1 cellular context compared by ENCODE assay signal in genomic region chr18:48902023-48902855, GRCh38.
TF ChIP-seq lines count a peak whose summit lies in the region.

No MANE protein-coding gene starts in this region.

TF ChIP-seq in SK-N-SH, 30 proteins besides CTCF, POLR2A, EP300 and RAD21 (continued from another document):
- TF ChIP-seq, protein P1, sequence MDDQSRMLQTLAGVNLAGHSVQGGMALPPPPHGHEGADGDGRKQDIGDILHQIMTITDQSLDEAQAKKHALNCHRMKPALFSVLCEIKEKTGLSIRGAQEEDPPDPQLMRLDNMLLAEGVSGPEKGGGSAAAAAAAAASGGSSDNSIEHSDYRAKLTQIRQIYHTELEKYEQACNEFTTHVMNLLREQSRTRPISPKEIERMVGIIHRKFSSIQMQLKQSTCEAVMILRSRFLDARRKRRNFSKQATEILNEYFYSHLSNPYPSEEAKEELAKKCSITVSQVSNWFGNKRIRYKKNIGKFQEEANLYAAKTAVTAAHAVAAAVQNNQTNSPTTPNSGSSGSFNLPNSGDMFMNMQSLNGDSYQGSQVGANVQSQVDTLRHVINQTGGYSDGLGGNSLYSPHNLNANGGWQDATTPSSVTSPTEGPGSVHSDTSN (IDR thresholded peaks at IDR 0.05) = peak; percentile 72
- TF ChIP-seq CHD2 (IDR thresholded peaks at IDR 0.05; ENCODE audit: low read length, partially characterized antibody) (no peak), JUND (IDR thresholded peaks at IDR 0.05) (peak; percentile 88), MEF2A (IDR thresholded peaks at IDR 0.05; ENCODE audit: borderline replicate concordance, low read depth) (no peak; the same call in 1 of the 2 replicates), SMC3 (IDR thresholded peaks at IDR 0.05; ENCODE audit: low read depth, low read length) (no peak), FOSL2 (IDR thresholded peaks at IDR 0.05; ENCODE audit: borderline replicate concordance, low read depth) (peak; percentile 93), NRF1 (IDR thresholded peaks at IDR 0.05; ENCODE audit: low read depth, low read length) (no peak), FOXM1 (IDR thresholded peaks at IDR 0.05; ENCODE audit: low read depth) (0 out of 2 replicates have a peak, but pooled peaks have one; percentile 26), ELF1 (IDR thresholded peaks at IDR 0.05) (no peak; the same call in 1 of the 2 replicates), ZBTB33 (IDR thresholded peaks at IDR 0.05; ENCODE audit: borderline replicate concordance, low read depth) (peak; percentile 75; the same call in 1 of the 2 replicates), GATA2 (CRISPR knock-in tag; IDR thresholded peaks at IDR 0.05) (no peak), SIN3A (IDR thresholded peaks at IDR 0.05; ENCODE audit: borderline replicate concordance, low read depth, low read length) (peak; percentile 56; the same call in 1 of the 2 replicates), TEAD4 (IDR thresholded peaks at IDR 0.05; ENCODE audit: borderline replicate concordance, insufficient read depth) (peak; percentile 96), RFX5 (IDR thresholded peaks at IDR 0.05; ENCODE audit: low read length) (no peak), GABPA (IDR thresholded peaks at IDR 0.05; ENCODE audit: low read depth) (0 out of 2 replicates have a peak, but pooled peaks have one; percentile 18), POLR2AphosphoS5 (IDR thresholded peaks at IDR 0.05; ENCODE audit: low read depth, low read length) (peak; percentile 78; the same call in 1 of the 2 replicates)
- TF ChIP-seq, protein P2, sequence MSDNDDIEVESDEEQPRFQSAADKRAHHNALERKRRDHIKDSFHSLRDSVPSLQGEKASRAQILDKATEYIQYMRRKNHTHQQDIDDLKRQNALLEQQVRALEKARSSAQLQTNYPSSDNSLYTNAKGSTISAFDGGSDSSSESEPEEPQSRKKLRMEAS (IDR thresholded peaks at IDR 0.05; ENCODE audit: low read depth) = peak; percentile 77
- TF ChIP-seq, protein P3, sequence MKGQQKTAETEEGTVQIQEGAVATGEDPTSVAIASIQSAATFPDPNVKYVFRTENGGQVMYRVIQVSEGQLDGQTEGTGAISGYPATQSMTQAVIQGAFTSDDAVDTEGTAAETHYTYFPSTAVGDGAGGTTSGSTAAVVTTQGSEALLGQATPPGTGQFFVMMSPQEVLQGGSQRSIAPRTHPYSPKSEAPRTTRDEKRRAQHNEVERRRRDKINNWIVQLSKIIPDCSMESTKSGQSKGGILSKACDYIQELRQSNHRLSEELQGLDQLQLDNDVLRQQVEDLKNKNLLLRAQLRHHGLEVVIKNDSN (IDR thresholded peaks at IDR 0.05; ENCODE audit: borderline replicate concordance, low read depth) = peak; percentile 21; the same call in 1 of the 2 replicates
TF ChIP-seq in SK-N-SH: peak in this region for 16.
